Comparison of ENCODE assay signal across 8 cellular contexts in genomic region chr6:108294787-108295625, GRCh38. TPM values are rescaled to one million over a fixed set of nuclear protein-coding genes. Genes with fewer than 3 reads are reported as not detected.
A peak's percentile ranks its signal among the peaks of the same experiment; 100 is the strongest.
DNase-seq lines count a peak whose midpoint lies in the region; ATAC-seq, FAIRE-seq and TF ChIP-seq lines count a peak whose summit lies in the region.

TSS of gene AFG1L (plus strand) at chr6:108295054. CDS start at chr6:108295080, 26 bp downstream.

- peak within 1 kb of the TSS; percentile 93 for H3K4me3 Mint-ChIP-seq in T-helper 1 cell treated with Interleukin-12 subunit alpha and Interleukin-12 subunit beta and Interleukin-4 antibody, amounts not matched to agents 30 μg/mL and 1 μg/mL, for 36 hours

- no peaks in the 10 kb centered on the region for H3K9me3 ChIP-seq in right atrium auricular region
- no peaks in the 10 kb centered on the region for H3K9me3 ChIP-seq in psoas muscle

- no peaks in the 10 kb centered on the region for H3K36me3 ChIP-seq in right atrium auricular region
- H3K36me3 ChIP-seq in psoas muscle (ENCODE audit: insufficient read depth in 1 of 2, low read depth in 1 of 2): no peaks in the 10 kb centered on the region

- no peaks in the 10 kb centered on the region for H3K9me3 Mint-ChIP-seq in T-helper 1 cell treated with Interleukin-12 subunit alpha and Interleukin-12 subunit beta and Interleukin-4 antibody, amounts not matched to agents 30 μg/mL and 1 μg/mL, for 36 hours

- in situ Hi-C loops in GM13976 (cut with MboI; ENCODE audit: low sequenced_read_pairs, unreplicated experiment): no loop called here

- H3K27me3 ChIP-seq in right atrium auricular region (no peaks in the 10 kb centered on the region), psoas muscle (ENCODE audit: insufficient read depth in 3 of 3, low read length in 2 of 3) (no peaks in the 10 kb centered on the region)

- peaks cover 2% of the 10 kb centered on the region for H3K36me3 Mint-ChIP-seq in T-helper 1 cell treated with Interleukin-12 subunit alpha and Interleukin-12 subunit beta and Interleukin-4 antibody, amounts not matched to agents 30 μg/mL and 1 μg/mL, for 36 hours (ENCODE audit: low read depth)

- TF ChIP-seq CTCF in GM13976 (IDR thresholded peaks at IDR 0.05; ENCODE audit: borderline replicate concordance, control extremely low read depth, extremely low read depth, insufficient read depth, missing control alignments) (no peak), right atrium auricular region (IDR thresholded peaks at IDR 0.05) (no peak), psoas muscle (IDR thresholded peaks at IDR 0.05) (no peak)

- H3K4me3 ChIP-seq in right atrium auricular region (peak within 1 kb of the TSS; percentile 67 to 75), psoas muscle (peak within 1 kb of the TSS; percentile 89)

- FAIRE-seq in urothelium cell line (lab: Jason Lieb, UNC): no peak

- intact Hi-C loops in psoas muscle (cut with DNase I): loop anchor here (2.0 kb wide), 1 partner anchor 34 kb away; the partner anchor contains the start of gene SNX3 (in 2 of the 2)

- 1% methylated on average over 39 to 40 of the region's 40 CpGs for WGBS in psoas muscle, 3 donors

- H3K27ac Mint-ChIP-seq in T-helper 1 cell treated with Interleukin-12 subunit alpha and Interleukin-12 subunit beta and Interleukin-4 antibody, amounts not matched to agents 30 μg/mL and 1 μg/mL, for 36 hours: peak within 1 kb of the TSS; percentile 99

- H3K4me1 ChIP-seq in right atrium auricular region (no peaks in the 10 kb centered on the region), psoas muscle (peaks cover 17% of the 10 kb centered on the region)

- H3K27ac ChIP-seq in angular gyrus (ENCODE audit: low read depth, low read length): peak within 1 kb of the TSS; percentile 96
- peak within 1 kb of the TSS; percentile 89 to 91 for H3K27ac ChIP-seq in right atrium auricular region
- H3K27ac ChIP-seq in psoas muscle: peak within 1 kb of the TSS; percentile 93

- DNase-seq in GM13976 (ENCODE audit: low spot score) (peak; percentile 90), NCI-H1417 (lab: John Stamatoyannopoulos, UW) (peak; percentile 67 to 95 (median 94)), right atrium auricular region (ENCODE audit: low spot score) (peak; percentile 93), psoas muscle (peak; percentile 95), urothelium cell line (ENCODE audit: low spot score) (peak; percentile 88)

- peaks cover 6% of the 10 kb centered on the region for H3K27me3 Mint-ChIP-seq in T-helper 1 cell treated with Interleukin-12 subunit alpha and Interleukin-12 subunit beta and Interleukin-4 antibody, amounts not matched to agents 30 μg/mL and 1 μg/mL, for 36 hours (ENCODE audit: low read depth)

- H3K4me1 Mint-ChIP-seq in T-helper 1 cell treated with Interleukin-12 subunit alpha and Interleukin-12 subunit beta and Interleukin-4 antibody, amounts not matched to agents 30 μg/mL and 1 μg/mL, for 36 hours (ENCODE audit: low read depth): peaks cover 19% of the 10 kb centered on the region

- peak; percentile 89 for ATAC-seq in HG02763 (IDR thresholded peaks at IDR 0.05; ENCODE audit: unreplicated experiment)
- peak; percentile 98 to 99 (median 99) for ATAC-seq in psoas muscle

RNA-seq across cellular contexts. Expression of gene AFG1L, which starts in this region (rescaled TPM):
- total RNA-seq in right atrium auricular region (1 to 10 TPM; 2.9 to 4.1 TPM), psoas muscle (10 to 100 TPM in 1 of 4 donors, 1 to 10 TPM in 3; 5.4 to 10.4 (median 6.6) TPM)
- 1 to 10 TPM; 2.4 to 3.3 (median 2.5) TPM for polyA plus RNA-seq in psoas muscle

Comparison
In these comparisons a context has a peak if more than half of its experiments do, and no peak if none do; other contexts are left out.
1. Peak in every context shown above with its lines: DNase-seq, ATAC-seq, H3K4me3 ChIP-seq and H3K27ac ChIP-seq.